20 cellular contexts compared by ENCODE assay signal in the genomic region with DNA sequence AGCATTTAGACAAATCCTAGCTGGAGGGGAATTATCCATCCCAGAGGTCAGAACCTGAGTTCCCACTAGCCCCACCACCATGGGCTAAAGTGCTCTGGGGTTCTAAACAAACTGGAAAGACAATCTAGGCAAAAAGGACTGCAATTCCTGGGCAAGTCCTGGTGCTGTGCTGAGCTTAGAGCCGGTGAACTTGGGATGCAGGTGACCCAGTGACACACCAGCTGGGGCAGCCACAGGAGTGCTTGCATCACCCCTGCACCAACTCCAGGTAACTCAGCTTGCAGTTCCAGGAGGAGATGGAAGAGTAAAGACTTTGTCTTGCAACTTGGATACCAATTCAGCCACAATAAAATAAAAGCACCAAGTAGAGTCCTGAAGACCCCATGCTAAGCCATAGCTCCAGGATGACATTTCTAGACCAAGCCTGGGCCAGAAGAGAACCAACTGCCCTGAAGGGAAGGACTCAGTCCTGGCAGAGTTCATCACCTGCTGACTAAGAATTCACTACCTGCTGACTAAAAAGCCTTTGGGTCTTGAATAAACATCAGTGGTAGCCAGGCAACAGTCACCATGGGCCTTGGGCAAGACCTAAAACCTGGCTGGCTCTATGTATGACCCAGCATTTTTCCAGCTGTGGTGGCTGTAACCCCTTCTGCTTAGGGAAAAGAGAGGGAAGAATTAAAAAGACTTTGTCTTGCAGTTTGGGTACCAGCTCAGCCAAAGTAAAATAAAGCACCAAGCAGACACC.
A peak's percentile ranks its signal among the peaks of the same experiment; 100 is the strongest.
DNase-seq lines count a peak whose midpoint lies in the region; ATAC-seq and TF ChIP-seq lines count a peak whose summit lies in the region.
"Had no signal": no experiment of that assay in that cellular context is flagged by ENCODE, and none has a peak within 500 bp of the region (broad histone marks: within the 10 kb centered on the region; RNA-seq: fewer than 3 reads in every experiment).

No MANE protein-coding gene starts in this region.

- H4K5ac ChIP-seq in IMR-90 (ENCODE audit: low read depth, low read length), result no peak overlapping the region

- H3K9me2 ChIP-seq in GM23248 (ENCODE audit: insufficient read depth), result no peaks in the 10 kb centered on the region

- no peak overlapping the region for H3K56ac ChIP-seq in IMR-90 (ENCODE audit: extremely low read depth, insufficient read depth, low read length)

- H3K9me3 ChIP-seq in GM23248 (ENCODE audit: low read depth) (no peaks in the 10 kb centered on the region), IMR-90 (ENCODE audit: control insufficient read depth, insufficient read depth, low read length) (peaks cover 4% of the 10 kb centered on the region)

- H3F3A ChIP-seq in GM23248 (ENCODE audit: insufficient read depth), result no peaks in the 10 kb centered on the region

- H2AK9ac ChIP-seq in IMR-90 (replicated peaks; ENCODE audit: low read depth, low read length, poor library complexity), result no peak overlapping the region

- H3K27ac ChIP-seq in GM23248 (no peak overlapping the region), IMR-90 (ENCODE audit: insufficient read depth, low read length) (no peak overlapping the region)
- H3K27ac ChIP-seq: BLaER1, VCaP had no signal

- WGBS in GM23248 (ENCODE audit: low coverage in 1 of 2, low lambda C conversion rate in 2 of 2, missing lambda C conversion rate in 2 of 2), 2 experiments, result 100% methylated on average over 1 of the region's 1 CpG
- WGBS in IMR-90 (ENCODE audit: extremely low coverage in 2 of 2, insufficient read length in 1 of 2), 2 experiments, result no CpG with 5 or more reads among the region's 1 CpG

- no peak for TF ChIP-seq POLR2A in IMR-90 (IDR thresholded peaks at IDR 0.05; ENCODE audit: low read depth, low read length)

- TF ChIP-seq CTCF in IMR-90 (conservative IDR thresholded peaks at IDR 0.05; ENCODE audit: low read depth, low read length) (no peak), natural killer cell (IDR thresholded peaks at IDR 0.05) (no peak)

- no peak overlapping the region for H2AK5ac ChIP-seq in IMR-90 (ENCODE audit: low read depth, low read length)

- no peak overlapping the region for H2BK120ac ChIP-seq in IMR-90 (ENCODE audit: low read depth, low read length)

- no peak overlapping the region for H3K14ac ChIP-seq in IMR-90 (replicated peaks; ENCODE audit: low read depth, low read length)

- H3K36me3 ChIP-seq in GM23248 (ENCODE audit: low read depth), result no peaks in the 10 kb centered on the region
- no peaks in the 10 kb centered on the region for H3K36me3 ChIP-seq in IMR-90 (ENCODE audit: control insufficient read depth, insufficient read depth, low read length)
- H3K36me3 ChIP-seq: BLaER1 had no signal

- no peak overlapping the region for H2BK5ac ChIP-seq in IMR-90 (ENCODE audit: low read depth, low read length, poor library complexity, severe bottlenecking)

- H2BK15ac ChIP-seq in IMR-90 (ENCODE audit: low read depth, low read length), result no peak overlapping the region

- H3K36me3 Mint-ChIP-seq in natural killer cell, result peaks cover 14% of the 10 kb centered on the region
- H3K36me3 Mint-ChIP-seq: activated naive CD8-positive, alpha-beta T cell treated with anti-CD3 and anti-CD28 coated beads, Interleukin-2, amount 10 ng/mL, durations not matched to agents 7 days and 5 days; type B pancreatic cell had no signal

- no peaks in the 10 kb centered on the region for H4K20me1 ChIP-seq in GM23248 (ENCODE audit: insufficient read depth)
- H4K20me1 ChIP-seq in IMR-90 (ENCODE audit: insufficient read depth, low read length), result no peaks in the 10 kb centered on the region
- H4K20me1 ChIP-seq: BLaER1 had no signal

- no peaks in the 10 kb centered on the region for H3K4me1 Mint-ChIP-seq in natural killer cell
- H3K4me1 Mint-ChIP-seq: activated naive CD8-positive, alpha-beta T cell treated with anti-CD3 and anti-CD28 coated beads, Interleukin-2, amount 10 ng/mL, durations not matched to agents 7 days and 5 days had no signal

- dilution Hi-C loops in IMR-90 (cut with HindIII; ENCODE audit: low sequenced_read_pairs, unreplicated experiment), result no loop called here

- H3K4me3 ChIP-seq in GM23248 (no peak overlapping the region), IMR-90 (ENCODE audit: insufficient read depth, low read depth, low read length) (no peak overlapping the region)
- H3K4me3 ChIP-seq: BLaER1 had no signal

- intact Hi-C loops in IMR-90 (cut with micrococcal nuclease), result no loop called here
- intact Hi-C loops in left colon (cut with DNase I, micrococcal nuclease), result no loop called here
- intact Hi-C loops in natural killer cell (cut with micrococcal nuclease), result no loop called here

- no peak overlapping the region for H3K4me3 Mint-ChIP-seq in natural killer cell
- H3K4me3 Mint-ChIP-seq: activated CD8-positive, alpha-beta T cell treated with anti-CD3 and anti-CD28 coated beads for 36 hours; activated naive CD8-positive, alpha-beta T cell treated with anti-CD3 and anti-CD28 coated beads, Interleukin-2, amount 10 ng/mL, durations not matched to agents 7 days and 5 days; activated T-cell treated with anti-CD3 and anti-CD28 coated beads, Interleukin-2, amount 50 U/mL, for 72 hours; type B pancreatic cell had no signal

- no peak overlapping the region for H3K27ac Mint-ChIP-seq in natural killer cell
- H3K27ac Mint-ChIP-seq: activated CD8-positive, alpha-beta T cell treated with anti-CD3 and anti-CD28 coated beads for 36 hours; activated naive CD8-positive, alpha-beta T cell treated with anti-CD3 and anti-CD28 coated beads, Interleukin-2, amount 10 ng/mL, durations not matched to agents 7 days and 5 days; activated T-cell treated with anti-CD3 and anti-CD28 coated beads, Interleukin-2, amount 50 U/mL, for 72 hours; type B pancreatic cell had no signal

- no peak overlapping the region for H2BK20ac ChIP-seq in IMR-90 (ENCODE audit: low read depth, low read length)

- H3K27me3 Mint-ChIP-seq in natural killer cell (ENCODE audit: low read depth in 2 of 2), result no peaks in the 10 kb centered on the region
- H3K27me3 Mint-ChIP-seq: activated CD8-positive, alpha-beta T cell treated with anti-CD3 and anti-CD28 coated beads for 36 hours; activated naive CD8-positive, alpha-beta T cell treated with anti-CD3 and anti-CD28 coated beads, Interleukin-2, amount 10 ng/mL, durations not matched to agents 7 days and 5 days; type B pancreatic cell had no signal

- DNase-seq in GM23248, result peak; percentile 53
- peak; percentile 45 for DNase-seq in IMR-90
- DNase-seq in amniotic epithelial cell (ENCODE audit: low read depth), result peak; percentile 12
- DNase-seq in islet precursor cell, result peak; percentile 64
- no peak for DNase-seq in DMS114 treated with DMSO at 0.1 percent for 48 hours (lab: John Stamatoyannopoulos, UW; ENCODE audit: unreplicated experiment)
- no peak for DNase-seq in left colon
- no peak for DNase-seq in NOMO-1 treated with DMSO at 0.1 percent for 48 hours (lab: John Stamatoyannopoulos, UW; ENCODE audit: unreplicated experiment)
- DNase-seq in natural killer cell, result no peak
- DNase-seq: activated CD8-positive, alpha-beta T cell treated with anti-CD3 and anti-CD28 coated beads for 36 hours; activated naive CD8-positive, alpha-beta T cell treated with anti-CD3 and anti-CD28 coated beads, Interleukin-2, amount 10 ng/mL, durations not matched to agents 7 days and 5 days; activated T-cell treated with anti-CD3 and anti-CD28 coated beads, Interleukin-2, amount 50 U/mL, for 72 hours; central memory CD4-positive, alpha-beta T cell; DND-41; head of caudate nucleus; NCI-H1092; NCI-H446; SW 1271 had no signal

- no peaks in the 10 kb centered on the region for H3K9me1 ChIP-seq in IMR-90 (ENCODE audit: insufficient read depth, low read length)

- no peak overlapping the region for H3K4me2 ChIP-seq in GM23248 (ENCODE audit: unreplicated experiment)
- no peak overlapping the region for H3K4me2 ChIP-seq in IMR-90 (ENCODE audit: low read depth, low read length)
- H3K4me2 ChIP-seq: BLaER1 had no signal

- H3K79me1 ChIP-seq in IMR-90 (ENCODE audit: low read depth in 1 of 2, low read length in 2 of 2), result no peaks in the 10 kb centered on the region

- no peak overlapping the region for H4K8ac ChIP-seq in IMR-90 (ENCODE audit: low read depth in 2 of 2, low read length in 2 of 2)

- no peak for TF ChIP-seq RAD21 in IMR-90 (IDR thresholded peaks at IDR 0.05; ENCODE audit: low read length)

- H3K27me3 ChIP-seq in GM23248 (replicated peaks; ENCODE audit: insufficient read depth) (no peaks in the 10 kb centered on the region), IMR-90 (ENCODE audit: control insufficient read depth, insufficient read depth, low read length) (no peaks in the 10 kb centered on the region)
- H3K27me3 ChIP-seq: BLaER1 had no signal

- BruUV-seq in IMR-90 (replicated peaks; lab: Mats Ljungman, UMichigan), result no TSS peak

- peaks cover 19 to 31% of the 10 kb centered on the region in 2 donors for H3K9me3 Mint-ChIP-seq in natural killer cell
- H3K9me3 Mint-ChIP-seq: type B pancreatic cell had no signal

- ATAC-seq in IMR-90 (ENCODE audit: low read depth) (no peak), left colon (no peak), natural killer cell (no peak)
- ATAC-seq: activated CD8-positive, alpha-beta T cell treated with anti-CD3 and anti-CD28 coated beads for 36 hours; activated T-cell treated with anti-CD3 and anti-CD28 coated beads, Interleukin-2, amount 50 U/mL, for 72 hours had no signal

- H2AFZ ChIP-seq in GM23248 (no peak overlapping the region), IMR-90 (replicated peaks; ENCODE audit: low read length, poor library complexity) (no peak overlapping the region)

- no peaks in the 10 kb centered on the region for H3K79me2 ChIP-seq in GM23248 (ENCODE audit: insufficient read depth)

- in situ Hi-C loops in GM23248 (cut with MboI) (no loop called here), IMR-90 (cut with MboI; ENCODE audit: low sequenced_read_pairs) (no loop called here)

- H3K18ac ChIP-seq in IMR-90 (ENCODE audit: low read depth, low read length), result no peak overlapping the region

- CTCF ChIA-PET in IMR-90 (lab: Yijun Ruan, JAX), result no interaction called here

- no peak overlapping the region for H3K4ac ChIP-seq in IMR-90 (ENCODE audit: low read depth, low read length)

- H4K91ac ChIP-seq in IMR-90 (ENCODE audit: insufficient read depth, low read depth, low read length), result no peak overlapping the region

- H3K4me1 ChIP-seq in GM23248 (ENCODE audit: insufficient read depth), result no peaks in the 10 kb centered on the region
- H3K4me1 ChIP-seq in IMR-90 (ENCODE audit: control insufficient read depth, insufficient read depth, low read length), result no peaks in the 10 kb centered on the region
- H3K4me1 ChIP-seq: BLaER1 had no signal

- no peak overlapping the region for H3K23ac ChIP-seq in IMR-90 (ENCODE audit: low read depth, low read length)

- POLR2A ChIA-PET in IMR-90 (lab: Charles Lee; ENCODE audit: unreplicated experiment), result no interaction called here

- H3K9ac ChIP-seq in GM23248 (no peak overlapping the region), IMR-90 (ENCODE audit: low read depth, low read length) (no peak overlapping the region)
- H3K9ac ChIP-seq: BLaER1 had no signal

Comparison
In these comparisons a context has a peak if more than half of its experiments do, and no peak if none do; other contexts are left out.
1. DNase-seq: peak in GM23248 (single experiment), IMR-90 (single experiment), amniotic epithelial cell (single experiment) and islet precursor cell (single experiment); none in DMS114 treated with DMSO at 0.1 percent for 48 hours (single experiment), left colon (0 of 2), NOMO-1 treated with DMSO at 0.1 percent for 48 hours (single experiment) and natural killer cell (single experiment).